ENCODE assay signal across 12 cellular contexts in the genomic region with DNA sequence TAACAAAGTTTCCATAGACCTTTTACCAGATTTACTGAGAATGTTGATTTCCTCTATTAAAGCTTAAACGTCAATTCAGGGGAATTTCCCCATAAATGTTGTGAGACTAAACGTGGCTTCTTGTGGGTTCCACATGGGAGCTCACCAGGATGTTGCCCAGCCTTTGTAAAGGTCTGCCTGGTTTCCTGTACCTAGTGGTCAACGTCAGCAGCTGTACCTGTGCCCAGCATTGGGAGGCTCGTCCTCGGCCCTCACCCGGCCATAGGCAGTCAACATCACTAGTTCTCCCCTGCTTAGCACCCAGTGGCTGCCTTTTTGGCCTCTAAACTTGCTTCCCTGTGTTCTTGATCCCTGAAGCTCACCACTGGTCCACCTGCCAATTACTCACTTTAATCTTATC. TPM values are rescaled to one million over a fixed set of nuclear protein-coding genes. Genes with fewer than 3 reads are reported as not detected.
A peak's percentile ranks its signal among the peaks of the same experiment; 100 is the strongest.
DNase-seq lines count a peak whose midpoint lies in the region; ATAC-seq and TF ChIP-seq lines count a peak whose summit lies in the region.
"Had no signal": no experiment of that assay in that cellular context is flagged by ENCODE, and none has a peak within 500 bp of the region (broad histone marks: within the 10 kb centered on the region; RNA-seq: fewer than 3 reads in every experiment).

No MANE protein-coding gene starts in this region.

- DNase-seq in mucosa of descending colon (no peak), glutamatergic neuron (no peak), smooth muscle cell (lab: John Stamatoyannopoulos, UW; ENCODE audit: unreplicated experiment) (no peak), NCI-H82 (lab: John Stamatoyannopoulos, UW) (no peak), HuH-7 (ENCODE audit: low spot score) (no peak)
- DNase-seq: activated gamma-delta T cell, heart right ventricle, midbrain, NCI-H226 had no signal

- ATAC-seq in GM18519 (IDR thresholded peaks at IDR 0.05; ENCODE audit: low FRiP score, unreplicated experiment), result peak; percentile 34
- ATAC-seq in GM21526 (IDR thresholded peaks at IDR 0.05; ENCODE audit: low FRiP score, unreplicated experiment), result peak; percentile 36
- ATAC-seq in HG03439 (IDR thresholded peaks at IDR 0.05; ENCODE audit: unreplicated experiment), result peak; percentile 57
- peak; percentile 64 for ATAC-seq in mucosa of descending colon

- H3K36me3 ChIP-seq in mucosa of descending colon (ENCODE audit: low read depth) (no peaks in the 10 kb centered on the region), smooth muscle cell (ENCODE audit: low read depth) (no peaks in the 10 kb centered on the region)
- H3K36me3 ChIP-seq: heart right ventricle had no signal

- H3K27ac Mint-ChIP-seq in glutamatergic neuron (ENCODE audit: unreplicated experiment), result no peak overlapping the region

- H3K36me3 Mint-ChIP-seq in glutamatergic neuron (ENCODE audit: unreplicated experiment), result peaks cover 6% of the 10 kb centered on the region

- no peak overlapping the region for H3K9ac ChIP-seq in smooth muscle cell (ENCODE audit: low read depth)

- H3K79me2 ChIP-seq in smooth muscle cell (ENCODE audit: low read depth), result no peaks in the 10 kb centered on the region

- H3K9me3 ChIP-seq in mucosa of descending colon (no peaks in the 10 kb centered on the region), smooth muscle cell (replicated peaks; ENCODE audit: low read depth) (no peaks in the 10 kb centered on the region)

- no peak for TF ChIP-seq CTCF in mucosa of descending colon (IDR thresholded peaks at IDR 0.05)
- TF ChIP-seq CTCF in glutamatergic neuron (IDR thresholded peaks at IDR 0.05; ENCODE audit: partially characterized antibody, unreplicated experiment), result no peak
- no peak for TF ChIP-seq CTCF in smooth muscle cell (IDR thresholded peaks at IDR 0.05; ENCODE audit: borderline replicate concordance, insufficient read depth, poor library complexity, severe bottlenecking)

- no peak overlapping the region for H3K4me3 ChIP-seq in mucosa of descending colon
- H3K4me3 ChIP-seq in smooth muscle cell, result no peak overlapping the region
- H3K4me3 ChIP-seq: heart right ventricle had no signal

- no peaks in the 10 kb centered on the region for H4K20me1 ChIP-seq in smooth muscle cell (ENCODE audit: low read depth)

- no peaks in the 10 kb centered on the region for H3K27me3 ChIP-seq in smooth muscle cell (ENCODE audit: low read depth)
- H3K27me3 ChIP-seq: heart right ventricle had no signal

- no peak overlapping the region for H3K27ac ChIP-seq in smooth muscle cell (ENCODE audit: low read depth)
- H3K27ac ChIP-seq: heart right ventricle had no signal

- no peak overlapping the region for H3K4me3 Mint-ChIP-seq in glutamatergic neuron (ENCODE audit: unreplicated experiment)

- H3K4me1 ChIP-seq in mucosa of descending colon (ENCODE audit: low read depth), result no peaks in the 10 kb centered on the region
- no peaks in the 10 kb centered on the region for H3K4me1 ChIP-seq in smooth muscle cell (ENCODE audit: low read depth)
- H3K4me1 ChIP-seq: heart right ventricle had no signal

- H2AFZ ChIP-seq in smooth muscle cell (ENCODE audit: low read depth), result no peak overlapping the region

- H3K27me3 Mint-ChIP-seq in glutamatergic neuron (ENCODE audit: unreplicated experiment), result no peaks in the 10 kb centered on the region

- H3K4me1 Mint-ChIP-seq in glutamatergic neuron (ENCODE audit: low read depth, unreplicated experiment), result no peaks in the 10 kb centered on the region

- H3F3A ChIP-seq in smooth muscle cell (ENCODE audit: low read depth), result no peaks in the 10 kb centered on the region

- no peaks in the 10 kb centered on the region for H3K9me3 Mint-ChIP-seq in glutamatergic neuron (ENCODE audit: unreplicated experiment)

- intact Hi-C loops in mucosa of descending colon (cut with DNase I, micrococcal nuclease), result no loop called here

- 97% methylated on average over 6 of the region's 6 CpGs for WGBS in smooth muscle cell (ENCODE audit: low lambda C conversion rate)

- H3K4me2 ChIP-seq in smooth muscle cell, result no peak overlapping the region

RNA-seq across cellular contexts. Expression of a gene that starts 22.1 kb away (rescaled TPM):
- total RNA-seq in mucosa of descending colon (1 to 10 TPM; 1.4 to 2.5 (median 2.2) TPM), glutamatergic neuron (ENCODE audit: unreplicated experiment) (0.34 TPM), smooth muscle cell (3.1 and 4.0 TPM in 2 replicates)
- polyA plus RNA-seq in smooth muscle cell, result 1.9 and 2.3 TPM in 2 replicates
